11 cellular contexts compared by ENCODE assay signal in the genomic region with DNA sequence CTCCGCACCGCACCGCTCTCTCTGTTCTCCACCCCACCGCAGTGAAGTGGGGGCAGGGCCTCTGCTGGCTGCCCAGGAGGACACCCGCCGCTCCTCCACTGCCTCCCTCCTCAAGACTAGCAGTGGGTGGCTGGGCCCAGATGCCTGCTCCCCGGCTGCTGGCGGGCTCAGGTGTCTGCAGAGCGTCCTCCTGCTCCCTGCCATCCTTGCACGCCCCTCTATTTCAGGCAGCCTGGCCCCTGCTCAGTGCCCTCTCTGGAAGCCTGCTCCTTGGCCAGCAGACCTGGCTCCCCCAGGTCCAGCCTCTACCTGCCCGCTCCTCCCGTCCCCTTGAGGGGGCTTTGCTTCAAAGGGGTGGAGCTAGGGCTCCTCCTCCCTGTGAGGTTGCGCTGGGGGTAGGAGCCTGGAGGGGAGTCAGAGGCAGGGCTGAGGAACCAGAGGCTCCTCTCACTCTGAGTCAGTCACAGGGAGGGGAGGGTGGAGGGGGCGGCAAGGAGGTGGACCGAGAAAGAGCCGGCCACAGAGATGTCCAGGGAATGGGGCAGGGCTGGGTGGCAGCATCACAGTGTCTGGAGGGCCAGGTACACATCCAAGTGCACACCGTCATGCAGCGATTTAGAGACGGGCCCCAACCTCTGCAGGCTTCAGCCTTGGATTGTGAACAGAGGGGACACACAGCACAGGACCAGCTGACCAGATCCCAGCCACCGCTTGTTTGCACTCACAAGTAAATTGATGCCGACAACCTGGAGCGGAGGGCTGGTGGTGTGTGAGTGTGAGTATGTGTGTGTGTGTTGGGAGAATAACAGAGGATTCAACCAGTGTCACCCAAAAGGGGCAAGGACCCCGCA. TPM values are rescaled to one million over a fixed set of nuclear protein-coding genes. Genes with fewer than 3 reads are reported as not detected.
DNase-seq lines count a peak whose midpoint lies in the region; FAIRE-seq and TF ChIP-seq lines count a peak whose summit lies in the region.
"Had no signal": no experiment of that assay in that cellular context is flagged by ENCODE, and none has a peak within 500 bp of the region (broad histone marks: within the 10 kb centered on the region; RNA-seq: fewer than 3 reads in every experiment).

No MANE protein-coding gene starts in this region.

- H3K27ac ChIP-seq in HUES64 (ENCODE audit: low read depth, low read length) (no peak overlapping the region), H1 (ENCODE audit: low read depth, low read length) (no peak overlapping the region), neuronal stem cell (replicated peaks; ENCODE audit: low read length) (no peak overlapping the region), Karpas-422 (ENCODE audit: low read length) (no peak overlapping the region)

- DNase-seq in D341Med (ENCODE audit: low spot score) (peak; percentile 49), H1 (ENCODE audit: low read depth in 1 of 2, low spot score in 2 of 2) (peak in 1 of 2 experiments; percentile 63), neuronal stem cell (ENCODE audit: low spot score) (no peak), activated gamma-delta T cell (lab: John Stamatoyannopoulos, UW) (no peak), Karpas-422 (no peak), KG1 (lab: John Stamatoyannopoulos, UW) (no peak), NCI-H345 (lab: John Stamatoyannopoulos, UW) (no peak)
- DNase-seq: CD8-positive, alpha-beta T cell; NCI-H226; T-helper 1 cell had no signal

- POLR2A ChIA-PET in H1 (lab: Charles Lee; ENCODE audit: partially characterized antibody): interaction anchor here (1.0 to 1.5 kb wide), 5 partner anchors 12 to 112 kb away, joined by 3 to 4 read pairs (median 3); no protein-coding TSS in a partner anchor

- H3K79me1 ChIP-seq in H1 (ENCODE audit: low read depth, low read length) (0 out of 2 replicates have a peak, but pooled peaks cover 3% of the 10 kb centered on the region), neuronal stem cell (ENCODE audit: low read depth, low read length) (no peaks in the 10 kb centered on the region)

- H3K27me3 ChIP-seq in HUES64 (ENCODE audit: insufficient read depth, low read length) (no peaks in the 10 kb centered on the region), H1 (replicated peaks in 1 of 4; ENCODE audit: control insufficient read depth in 3 of 4, extremely low read depth in 1 of 4, insufficient read depth in 3 of 4, low read length in 3 of 4) (no peaks in the 10 kb centered on the region; a peak in 3 of 7 replicates), neuronal stem cell (ENCODE audit: control insufficient read depth in 3 of 3, insufficient read depth in 3 of 3, low read depth in 1 of 3, low read length in 3 of 3) (peaks cover 0 to 62% (median 0%) of the 10 kb centered on the region in 3 experiments), Karpas-422 (ENCODE audit: low read length) (no peaks in the 10 kb centered on the region)

- H3K9ac ChIP-seq in HUES64 (ENCODE audit: low read depth, low read length): no peak overlapping the region
- H3K9ac ChIP-seq in H1 (replicated peaks in 1 of 4; ENCODE audit: extremely low read depth in 1 of 4, low read depth in 3 of 4, low read length in 3 of 4): no peak overlapping the region
- H3K9ac ChIP-seq in neuronal stem cell (ENCODE audit: low read depth, low read length, poor library complexity): peak overlapping the region; percentile 24
- no peak overlapping the region for H3K9ac ChIP-seq in Karpas-422 (ENCODE audit: low read length)

- WGBS in HUES64: 35% methylated on average over 23 of the region's 23 CpGs
- 34% methylated on average over 23 of the region's 23 CpGs; no CpG with 5 or more reads in 1 of the 2 experiments for WGBS in H1 (ENCODE audit: extremely low coverage in 1 of 2, insufficient coverage in 1 of 2, insufficient read length in 1 of 2, insufficient replicate concordance in 2 of 2, low coverage in 1 of 2, low lambda C conversion rate in 2 of 2, missing lambda C conversion rate in 1 of 2), 2 experiments
- no CpG with 5 or more reads among the region's 23 CpGs for whole genome bisulfite sequencing in neuronal stem cell (ENCODE audit: extremely low coverage in 2 of 2, insufficient read length in 2 of 2, insufficient replicate concordance in 1 of 2), 2 donors

- H3K4me1 ChIP-seq in HUES64 (ENCODE audit: insufficient read depth, low read length) (peaks cover 24% of the 10 kb centered on the region; the same call in 1 of the 2 replicates), H1 (replicated peaks in 1 of 4; ENCODE audit: control insufficient read depth in 3 of 4, insufficient read depth in 4 of 4, low read length in 3 of 4) (peaks cover 0 to 23% (median 16%) of the 10 kb centered on the region in 4 experiments; a peak in 6 of 7 replicates), neuronal stem cell (ENCODE audit: control insufficient read depth in 2 of 2, insufficient read depth in 1 of 2, low read depth in 1 of 2, low read length in 2 of 2) (peaks cover 17 to 40% of the 10 kb centered on the region in 2 donors), Karpas-422 (ENCODE audit: low read length) (no peaks in the 10 kb centered on the region)

- H4K91ac ChIP-seq in H1 (replicated peaks; ENCODE audit: insufficient read length, low read length) (peak overlapping the region; percentile 67), neuronal stem cell (ENCODE audit: low read depth, low read length, poor library complexity) (no peak overlapping the region)

- no peaks in the 10 kb centered on the region for H3K9me2 ChIP-seq in Karpas-422 (replicated peaks; ENCODE audit: insufficient read depth, low read length)

- H2AK5ac ChIP-seq in H1 (ENCODE audit: low read depth, low read length): 0 out of 2 replicates have a peak overlapping the region, but pooled peaks have one; percentile 75
- peak overlapping the region; percentile 95 for H2AK5ac ChIP-seq in neuronal stem cell (ENCODE audit: low read depth, low read length)

- H3K36me3 ChIP-seq in HUES64 (ENCODE audit: insufficient read depth, low read length): no peaks in the 10 kb centered on the region
- no peaks in the 10 kb centered on the region for H3K36me3 ChIP-seq in H1 (ENCODE audit: control insufficient read depth in 2 of 4, insufficient read depth in 4 of 4, low read length in 3 of 4)
- H3K36me3 ChIP-seq in neuronal stem cell (replicated peaks in 1 of 2; ENCODE audit: control insufficient read depth in 2 of 2, insufficient read depth in 2 of 2, low read length in 2 of 2): no peaks in the 10 kb centered on the region
- H3K36me3 ChIP-seq in Karpas-422 (ENCODE audit: insufficient read depth, low read length): no peaks in the 10 kb centered on the region

- H4K5ac ChIP-seq in H1 (ENCODE audit: insufficient read length, low read depth, low read length): peak overlapping the region; percentile 58

- no peak overlapping the region for H3K56ac ChIP-seq in H1 (replicated peaks; ENCODE audit: insufficient read length, low read depth, low read length)

- H3K23me2 ChIP-seq in H1 (ENCODE audit: low read depth, low read length): peaks cover 5% of the 10 kb centered on the region; the same call in 1 of the 2 replicates

- no peak overlapping the region; the same call in 1 of the 2 replicates for H4K8ac ChIP-seq in H1 (ENCODE audit: extremely low read depth, insufficient read depth, low read length)
- no peak overlapping the region for H4K8ac ChIP-seq in neuronal stem cell (ENCODE audit: low read depth, low read length)

- H2AFZ ChIP-seq in H1 (ENCODE audit: low read length) (peak overlapping the region; percentile 63; the same call in 1 of the 2 replicates), neuronal stem cell (ENCODE audit: low read length) (peak overlapping the region; percentile 7), Karpas-422 (ENCODE audit: low read length) (no peak overlapping the region)

- H3K9me3 ChIP-seq in HUES64 (ENCODE audit: insufficient read depth, low read depth, low read length) (no peaks in the 10 kb centered on the region), H1 (ENCODE audit: insufficient read depth in 2 of 2, low read depth in 1 of 2, low read length in 1 of 2) (no peaks in the 10 kb centered on the region), neuronal stem cell (replicated peaks in 1 of 2; ENCODE audit: control insufficient read depth in 2 of 2, insufficient read depth in 1 of 2, low read depth in 1 of 2, low read length in 2 of 2) (no peaks in the 10 kb centered on the region), Karpas-422 (ENCODE audit: low read length) (no peaks in the 10 kb centered on the region)

- H2BK120ac ChIP-seq in H1 (replicated peaks; ENCODE audit: low read depth, low read length) (no peak overlapping the region), neuronal stem cell (ENCODE audit: low read depth, low read length) (no peak overlapping the region)

- H3K4ac ChIP-seq in H1 (replicated peaks; ENCODE audit: insufficient read length, low read depth, low read length): no peak overlapping the region
- peak overlapping the region; percentile 47 for H3K4ac ChIP-seq in neuronal stem cell (ENCODE audit: low read length)

- no peak for TF ChIP-seq RAD21 in H1 (IDR thresholded peaks at IDR 0.05 in 1 of 2, conservative IDR thresholded peaks at IDR 0.05 in 1 of 2; ENCODE audit: low read depth in 2 of 2, low read length in 2 of 2)

- H3K79me2 ChIP-seq in H1 (ENCODE audit: control insufficient read depth in 1 of 2, insufficient read depth in 2 of 2, low read length in 2 of 2) (no peaks in the 10 kb centered on the region), Karpas-422 (ENCODE audit: low read length) (no peaks in the 10 kb centered on the region)

- CTCF ChIA-PET in H1 (lab: Charles Lee; ENCODE audit: partially characterized antibody): interaction anchor here (1.6 to 41.5 kb wide), 7 partner anchors 10 to 96 kb away, joined by 3 to 1349 read pairs (median 7); partner anchors contain the start of genes COL1A1 and TMEM92

- H3K14ac ChIP-seq in H1 (ENCODE audit: insufficient read length) (no peak overlapping the region), neuronal stem cell (ENCODE audit: low read length) (peak overlapping the region; percentile 86)

- peak overlapping the region; percentile 44; the same call in 1 of the 2 replicates for H2BK12ac ChIP-seq in H1 (ENCODE audit: low read depth, low read length)
- peak overlapping the region; percentile 64 for H2BK12ac ChIP-seq in neuronal stem cell (ENCODE audit: low read length)

- TF ChIP-seq EP300 in H1 (IDR thresholded peaks at IDR 0.05; ENCODE audit: borderline replicate concordance in 1 of 2, low read depth in 2 of 2, low read length in 2 of 2): no peak

- H3K4me2 ChIP-seq in H1 (ENCODE audit: insufficient read depth in 1 of 2, low read depth in 2 of 2, low read length in 2 of 2) (peak overlapping the region; percentile 64 to 67), neuronal stem cell (ENCODE audit: insufficient read depth, low read length, poor library complexity, severe bottlenecking) (peak overlapping the region; percentile 29), Karpas-422 (ENCODE audit: low read depth, low read length, poor library complexity, severe bottlenecking) (no peak overlapping the region)

- H4K20me1 ChIP-seq in H1 (replicated peaks in 1 of 2; ENCODE audit: control insufficient read depth in 1 of 2, insufficient read depth in 2 of 2, low read length in 2 of 2) (no peaks in the 10 kb centered on the region), Karpas-422 (ENCODE audit: insufficient read depth, low read depth, low read length) (no peaks in the 10 kb centered on the region)

- H3K23ac ChIP-seq in H1 (ENCODE audit: insufficient read length) (no peak overlapping the region), neuronal stem cell (ENCODE audit: low read depth, low read length, poor library complexity) (peak overlapping the region; percentile 45)

- H2BK20ac ChIP-seq in H1 (ENCODE audit: low read length): peak overlapping the region; percentile 48

- FAIRE-seq in H1 (lab: Jason Lieb, UNC): no peak

- H3K18ac ChIP-seq in H1 (ENCODE audit: extremely low read depth, low read length) (peak overlapping the region; percentile 88), neuronal stem cell (ENCODE audit: low read length) (peak overlapping the region; percentile 98)

- peak overlapping the region; percentile 43 for H3K4me3 ChIP-seq in HUES64 (ENCODE audit: low read length)
- peak overlapping the region; percentile 4 to 58 (median 38); a peak in 7 of 8 replicates for H3K4me3 ChIP-seq in H1 (ENCODE audit: extremely low read depth in 1 of 4, insufficient read depth in 2 of 4, low read depth in 3 of 4, low read length in 4 of 4)
- H3K4me3 ChIP-seq in neuronal stem cell (ENCODE audit: low read length in 2 of 2): no peak overlapping the region
- H3K4me3 ChIP-seq in Karpas-422 (ENCODE audit: low read length): no peak overlapping the region

- H2BK5ac ChIP-seq in H1 (ENCODE audit: low read depth, low read length) (peak overlapping the region; percentile 56; the same call in 1 of the 2 replicates), neuronal stem cell (ENCODE audit: low read length) (peak overlapping the region; percentile 30)

- no peak for TF ChIP-seq POLR2A in H1 (IDR thresholded peaks at IDR 0.05; ENCODE audit: control extremely low read depth in 1 of 2, low read depth in 2 of 2, low read length in 2 of 2)

- TF ChIP-seq CTCF in H1 (IDR thresholded peaks at IDR 0.05; ENCODE audit: control extremely low read depth in 1 of 3, insufficient read depth in 1 of 3, low read depth in 1 of 3, low read length in 3 of 3): no peak

- H2BK15ac ChIP-seq in H1 (ENCODE audit: low read length): peak overlapping the region; percentile 98; the same call in 1 of the 2 replicates
- H2BK15ac ChIP-seq in neuronal stem cell (ENCODE audit: low read length): peak overlapping the region; percentile 86

RNA-seq across cellular contexts. Expression of gene TMEM92, which starts 9.8 kb away (rescaled TPM):
- 10.0 TPM for polyA plus RNA-seq in HUES64 (2013, experiment 1 of 2)
- polyA plus RNA-seq in HUES64 (2013, experiment 2 of 2): 13.6 TPM
- total RNA-seq in H1 (2021; fragmentation: NEBNext Ultra II Directional; extraction: Animal tissue kit (Norgen Biotek cat#: 25700)): 11.9 and 12.2 TPM in 2 replicates
- polyA plus RNA-seq in H1 (2011; rRNA removed): 24.8 and 39.2 TPM in 2 replicates
- 14.9 TPM for polyA plus RNA-seq in H1 (2011; cell fraction: cytosol; rRNA removed)
- polyA plus RNA-seq in H1 (2011; cell fraction: nucleus; rRNA removed): 13.5 TPM
- 12.3 to 17.0 TPM (median 15.6 TPM) in 4 replicates for polyA plus RNA-seq in H1 (2012, experiment 1 of 2)
- polyA plus RNA-seq in H1 (2012, experiment 2 of 2): 17.9 TPM
- polyA plus RNA-seq in H1 (2013, experiment 1 of 2): 23.2 TPM
- polyA plus RNA-seq in H1 (2013, experiment 2 of 2): 31.1 TPM
- polyA minus RNA-seq in H1 (2011; rRNA and poly(A)+ RNA removed): 6.3 and 10.4 TPM in 2 replicates
- 15.3 TPM for polyA minus RNA-seq in H1 (2011; cell fraction: cytosol; rRNA and poly(A)+ RNA removed)
- polyA minus RNA-seq in H1 (2011; cell fraction: nucleus; rRNA and poly(A)+ RNA removed): 12.1 TPM
- 5.0 TPM for polyA plus RNA-seq in neuronal stem cell (2013, experiment 1 of 2)
- polyA plus RNA-seq in neuronal stem cell (2013, experiment 2 of 2): 5.5 TPM
- not detected in 2 replicates for total RNA-seq in Karpas-422 (2014; rRNA removed; shearing (Covaris generic); ENCODE audit: low replicate concordance)
- total RNA-seq: CD8-positive, alpha-beta T cell had no signal

Comparison
In these comparisons a context has a peak if more than half of its experiments do, and no peak if none do; other contexts are left out.
1. H3K4me3 ChIP-seq: peak in HUES64 (single experiment) and H1 (4 of 4); none in neuronal stem cell (0 of 2) and Karpas-422 (single experiment).
2. RNA of gene TMEM92, which starts 9.8 kb away (total RNA-seq): 11.9 to 12.2 TPM in H1; not detected in Karpas-422; every median in the first group is over 10 times any median in the second.